ENCODE assay signal across 14 cellular contexts in genomic region chr10:81036257-81036656, GRCh38.
DNase-seq lines count a peak whose midpoint lies in the region; ATAC-seq and TF ChIP-seq lines count a peak whose summit lies in the region.
"Had no signal": no experiment of that assay in that cellular context is flagged by ENCODE, and none has a peak within 500 bp of the region (broad histone marks: within the 10 kb centered on the region; RNA-seq: fewer than 3 reads in every experiment).

No MANE protein-coding gene starts in this region.

- peaks cover 6% of the 10 kb centered on the region; the same call in 1 of the 2 replicates for H3K4me1 ChIP-seq in Caco-2
- H3K4me1 ChIP-seq in CD4-positive, alpha-beta memory T cell (ENCODE audit: insufficient read depth, low read length): no peaks in the 10 kb centered on the region
- H3K4me1 ChIP-seq: esophagus muscularis mucosa, SJSA1 had no signal

- in situ Hi-C loops in GM13976 (cut with MboI; ENCODE audit: low sequenced_read_pairs, unreplicated experiment): no loop called here

- no peaks in the 10 kb centered on the region for H3K27me3 ChIP-seq in Caco-2 (replicated peaks; ENCODE audit: control insufficient read depth, insufficient read depth, low read length)
- no peaks in the 10 kb centered on the region for H3K27me3 ChIP-seq in CD4-positive, alpha-beta memory T cell (ENCODE audit: insufficient read depth, low read length)
- H3K27me3 ChIP-seq: esophagus muscularis mucosa, SJSA1 had no signal

- H3K9me3 ChIP-seq in Caco-2: no peaks in the 10 kb centered on the region
- no peaks in the 10 kb centered on the region for H3K9me3 ChIP-seq in CD4-positive, alpha-beta memory T cell (ENCODE audit: control insufficient read depth in 1 of 2, low read length in 2 of 2)
- H3K9me3 ChIP-seq: SJSA1 had no signal

- no peaks in the 10 kb centered on the region for H3K9me3 Mint-ChIP-seq in Caco-2 (ENCODE audit: unreplicated experiment)
- H3K9me3 Mint-ChIP-seq in CD4-positive, alpha-beta memory T cell: peaks cover 0 to 13% (median 2%) of the 10 kb centered on the region in 8 donors

- no peak overlapping the region for H3K4me3 ChIP-seq in Caco-2 (ENCODE audit: low read depth, low read length)
- H3K4me3 ChIP-seq in CD4-positive, alpha-beta memory T cell (ENCODE audit: low read length in 2 of 2): no peak overlapping the region
- H3K4me3 ChIP-seq: esophagus muscularis mucosa, SJSA1 had no signal

- no peak for TF ChIP-seq CTCF in GM13976 (IDR thresholded peaks at IDR 0.05; ENCODE audit: borderline replicate concordance, control extremely low read depth, extremely low read depth, insufficient read depth, missing control alignments)
- TF ChIP-seq CTCF in Caco-2 (IDR thresholded peaks at IDR 0.05; ENCODE audit: insufficient read depth in 1 of 2, low read depth in 1 of 2, low read length in 1 of 2, severe bottlenecking in 1 of 2, unreplicated experiment in 1 of 2): no peak
- no peak for TF ChIP-seq CTCF in omental fat pad (IDR thresholded peaks at IDR 0.05)

- peak; percentile 14 for DNase-seq in GM13976 (ENCODE audit: low spot score)
- DNase-seq in iPS-NIHi11 (ENCODE audit: low spot score): no peak
- DNase-seq in Caco-2: no peak
- no peak for DNase-seq in omental fat pad (ENCODE audit: low spot score)
- DNase-seq in CD4-positive, alpha-beta memory T cell: no peak
- DNase-seq: activated CD4-positive, CD25-positive, alpha-beta regulatory T cell; activated T-cell treated with anti-CD3 and anti-CD28 coated beads, Interleukin-2, amount 50 U/mL, for 48 hours; midbrain; NCI-H526 treated with DMSO at 0.1 percent for 48 hours had no signal

- no peaks in the 10 kb centered on the region for H3K36me3 Mint-ChIP-seq in Caco-2 (ENCODE audit: insufficient read depth, unreplicated experiment)
- no peaks in the 10 kb centered on the region for H3K36me3 Mint-ChIP-seq in CD4-positive, alpha-beta memory T cell

- POLR2A ChIA-PET in Caco-2 (lab: Charles Lee): no interaction called here
- POLR2A ChIA-PET in CD4-positive, alpha-beta memory T cell (lab: Charles Lee; ENCODE audit: partially characterized antibody): no interaction called here

- peaks cover 5% of the 10 kb centered on the region for H3K27me3 Mint-ChIP-seq in Caco-2 (ENCODE audit: insufficient read depth, unreplicated experiment)
- H3K27me3 Mint-ChIP-seq in CD4-positive, alpha-beta memory T cell: no peaks in the 10 kb centered on the region

- no TSS peak for BruUV-seq in Caco-2 (replicated peaks; lab: Mats Ljungman, UMichigan)

- no peaks in the 10 kb centered on the region for H3K4me1 Mint-ChIP-seq in Caco-2 (ENCODE audit: low read depth, unreplicated experiment)
- H3K4me1 Mint-ChIP-seq in CD4-positive, alpha-beta memory T cell: no peaks in the 10 kb centered on the region

- no peaks in the 10 kb centered on the region for H3K36me3 ChIP-seq in Caco-2 (ENCODE audit: control insufficient read depth, insufficient read depth, low read length)
- H3K36me3 ChIP-seq in CD4-positive, alpha-beta memory T cell (ENCODE audit: insufficient read depth, low read length): no peaks in the 10 kb centered on the region
- H3K36me3 ChIP-seq: esophagus muscularis mucosa, SJSA1 had no signal

- no peak overlapping the region for H3K4me3 Mint-ChIP-seq in Caco-2 (ENCODE audit: unreplicated experiment)
- H3K4me3 Mint-ChIP-seq in CD4-positive, alpha-beta memory T cell: no peak overlapping the region

- peak; percentile 78 for ATAC-seq in GM19328 (IDR thresholded peaks at IDR 0.05; ENCODE audit: unreplicated experiment)
- peak; percentile 88 for ATAC-seq in HG02610 (IDR thresholded peaks at IDR 0.05; ENCODE audit: unreplicated experiment)
- ATAC-seq in HG03196 (IDR thresholded peaks at IDR 0.05; ENCODE audit: unreplicated experiment): peak; percentile 87
- no peak for ATAC-seq in omental fat pad (ENCODE audit: low FRiP score)

- intact Hi-C loops in Caco-2 (cut with micrococcal nuclease; ENCODE audit: unreplicated experiment): no loop called here
- intact Hi-C loops in CD4-positive, alpha-beta memory T cell (cut with micrococcal nuclease): no loop called here

- no peak overlapping the region for H3K27ac Mint-ChIP-seq in Caco-2 (ENCODE audit: unreplicated experiment)
- H3K27ac Mint-ChIP-seq in CD4-positive, alpha-beta memory T cell: no peak overlapping the region

- CTCF ChIA-PET in Caco-2 (lab: Charles Lee): no interaction called here
- CTCF ChIA-PET in CD4-positive, alpha-beta memory T cell (lab: Charles Lee; ENCODE audit: partially characterized antibody): no interaction called here

- no peak overlapping the region for H3K27ac ChIP-seq in CD4-positive, alpha-beta memory T cell (ENCODE audit: low read depth, low read length)
- H3K27ac ChIP-seq: esophagus muscularis mucosa, SJSA1 had no signal
